In genomic region chr1:173017792-173018191, GRCh38 we compare ENCODE assay signal across 1 cellular context.
TF ChIP-seq lines count a peak whose summit lies in the region.

No MANE protein-coding gene starts in this region.

TF ChIP-seq in GM12878, 131 proteins besides CTCF, POLR2A, EP300 and RAD21 (continues in another document):
- no peak for TF ChIP-seq ATF3 (IDR thresholded peaks at IDR 0.05; ENCODE audit: borderline replicate concordance, extremely low read depth, low read depth, low read length)
- TF ChIP-seq MTA3 (IDR thresholded peaks at IDR 0.05; ENCODE audit: borderline replicate concordance, low read length): peak; percentile 60; the same call in 1 of the 2 replicates
- no peak for TF ChIP-seq WRNIP1 (IDR thresholded peaks at IDR 0.05; ENCODE audit: borderline replicate concordance, low read depth, low read length)
- TF ChIP-seq, protein P1, sequence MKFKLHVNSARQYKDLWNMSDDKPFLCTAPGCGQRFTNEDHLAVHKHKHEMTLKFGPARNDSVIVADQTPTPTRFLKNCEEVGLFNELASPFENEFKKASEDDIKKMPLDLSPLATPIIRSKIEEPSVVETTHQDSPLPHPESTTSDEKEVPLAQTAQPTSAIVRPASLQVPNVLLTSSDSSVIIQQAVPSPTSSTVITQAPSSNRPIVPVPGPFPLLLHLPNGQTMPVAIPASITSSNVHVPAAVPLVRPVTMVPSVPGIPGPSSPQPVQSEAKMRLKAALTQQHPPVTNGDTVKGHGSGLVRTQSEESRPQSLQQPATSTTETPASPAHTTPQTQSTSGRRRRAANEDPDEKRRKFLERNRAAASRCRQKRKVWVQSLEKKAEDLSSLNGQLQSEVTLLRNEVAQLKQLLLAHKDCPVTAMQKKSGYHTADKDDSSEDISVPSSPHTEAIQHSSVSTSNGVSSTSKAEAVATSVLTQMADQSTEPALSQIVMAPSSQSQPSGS (IDR thresholded peaks at IDR 0.05; ENCODE audit: low read length): peak; percentile 40; the same call in 1 of the 2 replicates
- no peak for TF ChIP-seq IKZF1 (conservative IDR thresholded peaks at IDR 0.05)
- peak; percentile 62 for TF ChIP-seq MEF2B (IDR thresholded peaks at IDR 0.05; ENCODE audit: partially characterized antibody, poor library complexity, severe bottlenecking)
- TF ChIP-seq ASH2L (IDR thresholded peaks at IDR 0.05; ENCODE audit: borderline replicate concordance, low read depth): no peak
- TF ChIP-seq ESRRA (IDR thresholded peaks at IDR 0.05; ENCODE audit: low read length): no peak
- no peak for TF ChIP-seq ATF7 (IDR thresholded peaks at IDR 0.05; ENCODE audit: low read depth)
- TF ChIP-seq ZSCAN29 (IDR thresholded peaks at IDR 0.05): no peak
- no peak for TF ChIP-seq JUND (IDR thresholded peaks at IDR 0.05; ENCODE audit: low read depth, low read length)
- TF ChIP-seq ZBTB4 (CRISPR knock-in tag; IDR thresholded peaks at IDR 0.05): no peak
- no peak for TF ChIP-seq TAF1 (IDR thresholded peaks at IDR 0.05; ENCODE audit: borderline replicate concordance, low read depth, low read length)
- TF ChIP-seq SUZ12 (IDR thresholded peaks at IDR 0.05; ENCODE audit: unreplicated experiment): no peak
- TF ChIP-seq FOXM1 (IDR thresholded peaks at IDR 0.05; ENCODE audit: low read depth, low read length): peak; percentile 49; the same call in 1 of the 2 replicates
- no peak for TF ChIP-seq PAX8 (IDR thresholded peaks at IDR 0.05)
- TF ChIP-seq CBX3 (IDR thresholded peaks at IDR 0.05; ENCODE audit: borderline replicate concordance, low read depth): no peak
- no peak for TF ChIP-seq SIX5 (IDR thresholded peaks at IDR 0.05; ENCODE audit: low read depth, low read length, severe bottlenecking)
- no peak for TF ChIP-seq BRCA1 (IDR thresholded peaks at IDR 0.05; ENCODE audit: low read depth, low read length)
- TF ChIP-seq SMAD1 (IDR thresholded peaks at IDR 0.05; ENCODE audit: low read depth, partially characterized antibody): no peak
- TF ChIP-seq CUX1 (IDR thresholded peaks at IDR 0.05; ENCODE audit: insufficient replicate concordance, low read depth, low read length): no peak
- no peak for TF ChIP-seq NFXL1 (IDR thresholded peaks at IDR 0.05; ENCODE audit: borderline replicate concordance)
- TF ChIP-seq, protein P2, sequence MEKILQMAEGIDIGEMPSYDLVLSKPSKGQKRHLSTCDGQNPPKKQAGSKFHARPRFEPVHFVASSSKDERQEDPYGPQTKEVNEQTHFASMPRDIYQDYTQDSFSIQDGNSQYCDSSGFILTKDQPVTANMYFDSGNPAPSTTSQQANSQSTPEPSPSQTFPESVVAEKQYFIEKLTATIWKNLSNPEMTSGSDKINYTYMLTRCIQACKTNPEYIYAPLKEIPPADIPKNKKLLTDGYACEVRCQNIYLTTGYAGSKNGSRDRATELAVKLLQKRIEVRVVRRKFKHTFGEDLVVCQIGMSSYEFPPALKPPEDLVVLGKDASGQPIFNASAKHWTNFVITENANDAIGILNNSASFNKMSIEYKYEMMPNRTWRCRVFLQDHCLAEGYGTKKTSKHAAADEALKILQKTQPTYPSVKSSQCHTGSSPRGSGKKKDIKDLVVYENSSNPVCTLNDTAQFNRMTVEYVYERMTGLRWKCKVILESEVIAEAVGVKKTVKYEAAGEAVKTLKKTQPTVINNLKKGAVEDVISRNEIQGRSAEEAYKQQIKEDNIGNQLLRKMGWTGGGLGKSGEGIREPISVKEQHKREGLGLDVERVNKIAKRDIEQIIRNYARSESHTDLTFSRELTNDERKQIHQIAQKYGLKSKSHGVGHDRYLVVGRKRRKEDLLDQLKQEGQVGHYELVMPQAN (conservative IDR thresholded peaks at IDR 0.05): no peak
- TF ChIP-seq KAT2A (conservative IDR thresholded peaks at IDR 0.05; ENCODE audit: control insufficient read depth, low read depth, low read length): no peak
- TF ChIP-seq BACH1 (IDR thresholded peaks at IDR 0.05; ENCODE audit: borderline replicate concordance): no peak
- TF ChIP-seq EGR1 (IDR thresholded peaks at IDR 0.05; ENCODE audit: borderline replicate concordance in 1 of 2, low read depth in 2 of 2, low read length in 2 of 2): no peak
- peak; percentile 43; the same call in 1 of the 2 replicates for TF ChIP-seq SPI1 (IDR thresholded peaks at IDR 0.05; ENCODE audit: borderline replicate concordance, insufficient read depth, low read depth, low read length)
- TF ChIP-seq, protein P3, sequence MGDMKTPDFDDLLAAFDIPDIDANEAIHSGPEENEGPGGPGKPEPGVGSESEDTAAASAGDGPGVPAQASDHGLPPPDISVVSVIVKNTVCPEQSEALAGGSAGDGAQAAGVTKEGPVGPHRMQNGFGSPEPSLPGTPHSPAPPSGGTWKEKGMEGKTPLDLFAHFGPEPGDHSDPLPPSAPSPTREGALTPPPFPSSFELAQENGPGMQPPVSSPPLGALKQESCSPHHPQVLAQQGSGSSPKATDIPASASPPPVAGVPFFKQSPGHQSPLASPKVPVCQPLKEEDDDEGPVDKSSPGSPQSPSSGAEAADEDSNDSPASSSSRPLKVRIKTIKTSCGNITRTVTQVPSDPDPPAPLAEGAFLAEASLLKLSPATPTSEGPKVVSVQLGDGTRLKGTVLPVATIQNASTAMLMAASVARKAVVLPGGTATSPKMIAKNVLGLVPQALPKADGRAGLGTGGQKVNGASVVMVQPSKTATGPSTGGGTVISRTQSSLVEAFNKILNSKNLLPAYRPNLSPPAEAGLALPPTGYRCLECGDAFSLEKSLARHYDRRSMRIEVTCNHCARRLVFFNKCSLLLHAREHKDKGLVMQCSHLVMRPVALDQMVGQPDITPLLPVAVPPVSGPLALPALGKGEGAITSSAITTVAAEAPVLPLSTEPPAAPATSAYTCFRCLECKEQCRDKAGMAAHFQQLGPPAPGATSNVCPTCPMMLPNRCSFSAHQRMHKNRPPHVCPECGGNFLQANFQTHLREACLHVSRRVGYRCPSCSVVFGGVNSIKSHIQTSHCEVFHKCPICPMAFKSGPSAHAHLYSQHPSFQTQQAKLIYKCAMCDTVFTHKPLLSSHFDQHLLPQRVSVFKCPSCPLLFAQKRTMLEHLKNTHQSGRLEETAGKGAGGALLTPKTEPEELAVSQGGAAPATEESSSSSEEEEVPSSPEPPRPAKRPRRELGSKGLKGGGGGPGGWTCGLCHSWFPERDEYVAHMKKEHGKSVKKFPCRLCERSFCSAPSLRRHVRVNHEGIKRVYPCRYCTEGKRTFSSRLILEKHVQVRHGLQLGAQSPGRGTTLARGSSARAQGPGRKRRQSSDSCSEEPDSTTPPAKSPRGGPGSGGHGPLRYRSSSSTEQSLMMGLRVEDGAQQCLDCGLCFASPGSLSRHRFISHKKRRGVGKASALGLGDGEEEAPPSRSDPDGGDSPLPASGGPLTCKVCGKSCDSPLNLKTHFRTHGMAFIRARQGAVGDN (IDR thresholded peaks at IDR 0.05): no peak
- TF ChIP-seq, protein P4, sequence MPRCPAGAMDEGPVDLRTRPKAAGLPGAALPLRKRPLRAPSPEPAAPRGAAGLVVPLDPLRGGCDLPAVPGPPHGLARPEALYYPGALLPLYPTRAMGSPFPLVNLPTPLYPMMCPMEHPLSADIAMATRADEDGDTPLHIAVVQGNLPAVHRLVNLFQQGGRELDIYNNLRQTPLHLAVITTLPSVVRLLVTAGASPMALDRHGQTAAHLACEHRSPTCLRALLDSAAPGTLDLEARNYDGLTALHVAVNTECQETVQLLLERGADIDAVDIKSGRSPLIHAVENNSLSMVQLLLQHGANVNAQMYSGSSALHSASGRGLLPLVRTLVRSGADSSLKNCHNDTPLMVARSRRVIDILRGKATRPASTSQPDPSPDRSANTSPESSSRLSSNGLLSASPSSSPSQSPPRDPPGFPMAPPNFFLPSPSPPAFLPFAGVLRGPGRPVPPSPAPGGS (IDR thresholded peaks at IDR 0.05; ENCODE audit: borderline replicate concordance, insufficient read depth, low read depth, low read length, poor library complexity, severe bottlenecking): no peak
- no peak for TF ChIP-seq ZBTB40 (IDR thresholded peaks at IDR 0.05; ENCODE audit: borderline replicate concordance)
- TF ChIP-seq, protein P5, sequence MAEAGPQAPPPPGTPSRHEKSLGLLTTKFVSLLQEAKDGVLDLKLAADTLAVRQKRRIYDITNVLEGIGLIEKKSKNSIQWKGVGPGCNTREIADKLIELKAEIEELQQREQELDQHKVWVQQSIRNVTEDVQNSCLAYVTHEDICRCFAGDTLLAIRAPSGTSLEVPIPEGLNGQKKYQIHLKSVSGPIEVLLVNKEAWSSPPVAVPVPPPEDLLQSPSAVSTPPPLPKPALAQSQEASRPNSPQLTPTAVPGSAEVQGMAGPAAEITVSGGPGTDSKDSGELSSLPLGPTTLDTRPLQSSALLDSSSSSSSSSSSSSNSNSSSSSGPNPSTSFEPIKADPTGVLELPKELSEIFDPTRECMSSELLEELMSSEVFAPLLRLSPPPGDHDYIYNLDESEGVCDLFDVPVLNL (IDR thresholded peaks at IDR 0.05; ENCODE audit: low read depth, low read length): no peak
- TF ChIP-seq CHD1 (IDR thresholded peaks at IDR 0.05; ENCODE audit: low read depth, low read length): no peak
